In the genomic region with DNA sequence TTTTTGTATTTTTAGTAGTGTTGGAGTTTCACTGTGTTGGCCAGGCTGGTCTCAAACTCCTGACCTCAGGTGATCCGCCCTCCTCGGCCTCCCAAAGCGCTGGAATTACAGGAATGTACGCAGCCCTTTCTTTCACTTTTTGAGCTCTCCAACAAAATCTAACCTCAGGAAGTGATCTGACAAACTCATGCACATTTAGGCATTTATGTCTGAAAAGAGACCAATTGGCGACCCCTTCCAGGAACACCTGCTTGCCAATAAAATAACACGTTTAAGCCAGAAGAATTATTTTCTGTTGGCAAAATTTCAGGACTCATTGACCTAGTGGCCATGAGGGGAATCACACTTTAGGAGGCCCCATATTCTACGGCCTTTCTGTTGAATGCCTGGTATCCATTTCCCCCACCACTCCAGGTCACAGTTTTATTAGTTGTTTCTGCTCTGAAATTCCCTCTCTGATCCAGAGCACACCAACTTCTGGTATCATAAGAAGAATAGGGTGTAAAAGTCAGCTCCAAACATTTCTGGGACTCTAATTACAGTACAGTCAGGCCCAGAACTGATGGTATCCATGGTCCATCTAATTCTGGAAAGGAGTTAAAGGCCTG, we compare ENCODE assay signal across 10 cellular contexts.
DNase-seq lines count a peak whose midpoint lies in the region; ATAC-seq and TF ChIP-seq lines count a peak whose summit lies in the region.
"Had no signal": no experiment of that assay in that cellular context is flagged by ENCODE, and none has a peak within 500 bp of the region (broad histone marks: within the 10 kb centered on the region; RNA-seq: fewer than 3 reads in every experiment).

No MANE protein-coding gene starts in this region.

- peaks cover 3% of the 10 kb centered on the region for H3K4me1 ChIP-seq in HUES48 (ENCODE audit: control insufficient read depth, insufficient read depth, low read length)

- peak; percentile 69 for TF ChIP-seq CTCF in brain microvascular endothelial cell (IDR thresholded peaks at IDR 0.05; ENCODE audit: low read depth, low read length, missing control alignments)

- peak; percentile 24 for DNase-seq in AG08396 (ENCODE audit: low spot score)
- DNase-seq in brain microvascular endothelial cell, result peak; percentile 62
- DNase-seq in T-cell, result no peak
- DNase-seq in NOMO-1 (lab: John Stamatoyannopoulos, UW; ENCODE audit: unreplicated experiment in 2 of 2), result no peak
- no peak for DNase-seq in Ammon's horn (ENCODE audit: low spot score)
- DNase-seq in T-helper 2 cell, result no peak
- DNase-seq: activated naive CD4-positive, alpha-beta T cell; NCI-H510A had no signal

- CTCF ChIA-PET in T-cell (lab: Charles Lee), result no interaction called here

- H3K27ac Mint-ChIP-seq in T-cell, result no peak overlapping the region

- no peaks in the 10 kb centered on the region for H3K36me3 Mint-ChIP-seq in T-cell

- no peak overlapping the region for H3K9ac ChIP-seq in HUES48 (ENCODE audit: low read depth, low read length)

- H3K36me3 ChIP-seq in HUES48 (ENCODE audit: control insufficient read depth, insufficient read depth, low read length), result no peaks in the 10 kb centered on the region
- no peaks in the 10 kb centered on the region for H3K36me3 ChIP-seq in brain microvascular endothelial cell (replicated peaks)

- in situ Hi-C loops in brain microvascular endothelial cell (cut with HindIII; ENCODE audit: low pct_ligation_motif_present, low sequenced_read_pairs), result no loop called here

- ATAC-seq in T-cell (replicated peaks in 1 of 4), result no peak

- peaks cover 5 to 13% (median 7%) of the 10 kb centered on the region in 3 donors for H3K9me3 Mint-ChIP-seq in T-cell

- H3K27me3 Mint-ChIP-seq in T-cell, result peaks cover 8 to 20% of the 10 kb centered on the region in 2 donors

- peaks cover 0 to under 1% (median under 1%) of the 10 kb centered on the region in 3 donors for H3K4me1 Mint-ChIP-seq in T-cell

- H3K27ac ChIP-seq in HUES48 (ENCODE audit: low read depth, low read length) (peak overlapping the region; percentile 40), brain microvascular endothelial cell (peak overlapping the region; percentile 99), layer of hippocampus (ENCODE audit: low read depth, low read length) (peak overlapping the region; percentile 8)

- H3K4me3 ChIP-seq in HUES48 (ENCODE audit: low read depth, low read length), result no peak overlapping the region
- no peak overlapping the region for H3K4me3 ChIP-seq in brain microvascular endothelial cell (ENCODE audit: low read depth, low read length)

- POLR2A ChIA-PET in T-cell (lab: Charles Lee), result no interaction called here

- H3K27me3 ChIP-seq in HUES48 (ENCODE audit: control insufficient read depth, insufficient read depth, low read length), result no peaks in the 10 kb centered on the region
- H3K27me3 ChIP-seq in brain microvascular endothelial cell (replicated peaks), result no peaks in the 10 kb centered on the region
- no peaks in the 10 kb centered on the region for H3K27me3 ChIP-seq in layer of hippocampus (ENCODE audit: control insufficient read depth, insufficient read depth, low read length)

- H3K9me3 ChIP-seq in HUES48 (ENCODE audit: control insufficient read depth, insufficient read depth, low read length), result no peaks in the 10 kb centered on the region

- no peak overlapping the region for H3K4me3 Mint-ChIP-seq in T-cell

Comparison
In these comparisons a context has a peak if more than half of its experiments do, and no peak if none do; other contexts are left out.
1. DNase-seq: peak in AG08396 (single experiment) and brain microvascular endothelial cell (single experiment); none in T-cell (0 of 34), NOMO-1 (0 of 2), Ammon's horn (single experiment) and T-helper 2 cell (0 of 5).
2. H3K27ac ChIP-seq: peak in every context shown above with its lines; median percentile 99 in brain microvascular endothelial cell; 40 in HUES48; 8 in layer of hippocampus.